8 cellular contexts compared by ENCODE assay signal in genomic region chr18:35355140-35355618, GRCh38. TPM values are rescaled to one million over a fixed set of nuclear protein-coding genes. Genes with fewer than 3 reads are reported as not detected.
DNase-seq lines count a peak whose midpoint lies in the region; ATAC-seq and TF ChIP-seq lines count a peak whose summit lies in the region.

No MANE protein-coding gene starts in this region.

- H3K4me3 ChIP-seq in DOHH2 (ENCODE audit: low read length) (no peak overlapping the region), neutrophil (ENCODE audit: low read depth in 1 of 2, low read length in 1 of 2) (no peak overlapping the region), tibial artery (peak overlapping the region; percentile 24 to 32)
- H3K4me3 ChIP-seq in Jurkat, Clone E6-1 (ENCODE audit: low read length): no peak overlapping the region

- H3K36me3 ChIP-seq in DOHH2 (ENCODE audit: control insufficient read depth, low read length) (no peaks in the 10 kb centered on the region), neutrophil (no peaks in the 10 kb centered on the region), tibial artery (no peaks in the 10 kb centered on the region)

- no peak overlapping the region for H3K27ac ChIP-seq in DOHH2 (ENCODE audit: low read depth, low read length)
- no peak overlapping the region for H3K27ac ChIP-seq in neutrophil
- peak overlapping the region; percentile 53 to 62 for H3K27ac ChIP-seq in tibial artery

- intact Hi-C loops in tibial artery (cut with DNase I; ENCODE audit: low total_unique reads): loop anchor here (5.0 kb wide), 1 partner anchor 128 kb away; no protein-coding TSS in a partner anchor

- H3K9me2 ChIP-seq in DOHH2 (replicated peaks; ENCODE audit: control insufficient read depth, low read length): no peaks in the 10 kb centered on the region

- peak; percentile 88 for TF ChIP-seq CTCF in DOHH2 (IDR thresholded peaks at IDR 0.05; ENCODE audit: low read depth, low read length, poor library complexity, severe bottlenecking)
- peak; percentile 14 for TF ChIP-seq CTCF in neutrophil (IDR thresholded peaks at IDR 0.05)
- peak; percentile 67 to 73 for TF ChIP-seq CTCF in tibial artery (IDR thresholded peaks at IDR 0.05)

- peak overlapping the region; percentile 38 for H3K4me2 ChIP-seq in DOHH2 (ENCODE audit: low read length)

- H3K79me2 ChIP-seq in DOHH2 (ENCODE audit: control insufficient read depth, low read length): no peaks in the 10 kb centered on the region

- peaks cover 19% of the 10 kb centered on the region for H3K9me3 ChIP-seq in DOHH2 (ENCODE audit: control insufficient read depth, insufficient read depth, low read length)
- H3K9me3 ChIP-seq in neutrophil: no peaks in the 10 kb centered on the region
- peaks cover 0 to 8% (median 0%) of the 10 kb centered on the region in 3 donors for H3K9me3 ChIP-seq in tibial artery

- peak; percentile 100 for ATAC-seq in GM21576 (IDR thresholded peaks at IDR 0.05; ENCODE audit: unreplicated experiment)

- H3K4me1 ChIP-seq in DOHH2 (ENCODE audit: control insufficient read depth, low read length): peaks cover 5% of the 10 kb centered on the region; the same call in 1 of the 2 replicates
- H3K4me1 ChIP-seq in neutrophil (ENCODE audit: control insufficient read depth in 1 of 2, insufficient read depth in 1 of 2, low read depth in 1 of 2, low read length in 1 of 2): no peaks in the 10 kb centered on the region
- H3K4me1 ChIP-seq in tibial artery: no peaks in the 10 kb centered on the region

- H3K27me3 ChIP-seq in DOHH2 (ENCODE audit: control insufficient read depth, low read length) (no peaks in the 10 kb centered on the region), neutrophil (no peaks in the 10 kb centered on the region), tibial artery (no peaks in the 10 kb centered on the region)

- DNase-seq in Jurkat, Clone E6-1 (ENCODE audit: low read depth, low spot score): peak; percentile 40
- peak; percentile 92 for DNase-seq in RKO (ENCODE audit: low spot score)
- DNase-seq in activated T-helper 9 cell treated with anti-CD3 and anti-CD28 coated beads, Interleukin-2, amount 50 U/mL, for 16 hours (ENCODE audit: low read depth): peak; percentile 31
- peak; percentile 76 for DNase-seq in foreskin melanocyte
- DNase-seq in tibial artery: peak; percentile 82 to 87

- H4K20me1 ChIP-seq in DOHH2 (ENCODE audit: control insufficient read depth, insufficient read depth, low read depth, low read length): no peaks in the 10 kb centered on the region

- H3F3A ChIP-seq in DOHH2 (ENCODE audit: control insufficient read depth, insufficient read depth): no peaks in the 10 kb centered on the region

RNA-seq across cellular contexts. Expression of gene ZNF24, which starts 11.0 kb away (rescaled TPM):
- polyA plus RNA-seq in Jurkat, Clone E6-1 (2012; ENCODE audit: insufficient read depth, insufficient read length): 24.8 TPM

RNA-seq across cellular contexts. Expression of gene ZNF396, which starts 22.0 kb away (rescaled TPM):
- polyA plus RNA-seq in Jurkat, Clone E6-1 (2012; ENCODE audit: insufficient read depth, insufficient read length): 2.3 TPM

Comparison
In these comparisons a context has a peak if more than half of its experiments do, and no peak if none do; other contexts are left out.
1. H3K27ac ChIP-seq: peak in tibial artery (2 of 2); none in DOHH2 (single experiment) and neutrophil (single experiment).
2. H3K4me3 ChIP-seq: peak in tibial artery (2 of 2); none in DOHH2 (single experiment), Jurkat, Clone E6-1 (single experiment) and neutrophil (0 of 2).
3. CTCF ChIP-seq: peak in every context shown above with its lines; median percentile 88 in DOHH2; 70 in tibial artery; 14 in neutrophil.
4. DNase-seq: peak in every context shown above with its lines; median percentile 92 in RKO; 84 in tibial artery; 76 in foreskin melanocyte; 40 in Jurkat, Clone E6-1; 31 in activated T-helper 9 cell treated with anti-CD3 and anti-CD28 coated beads, Interleukin-2, amount 50 U/mL, for 16 hours.